ENCODE assay signal across 1 cellular context in genomic region chr14:81170104-81170828, GRCh38.
TF ChIP-seq lines count a peak whose summit lies in the region.

No MANE protein-coding gene starts in this region.

TF ChIP-seq in K562, 482 proteins besides CTCF, POLR2A, EP300 and RAD21 (continued from another document):
- TF ChIP-seq MAFK (IDR thresholded peaks at IDR 0.05; ENCODE audit: low read length) (peak; percentile 52; the same call in 1 of the 2 replicates), MAFF (IDR thresholded peaks at IDR 0.05; ENCODE audit: low read length) (peak; percentile 51; the same call in 1 of the 2 replicates), BRD4 (IDR thresholded peaks at IDR 0.05) (no peak), POLR2B (IDR thresholded peaks at IDR 0.05; ENCODE audit: low read depth, partially characterized antibody) (peak; percentile 66), PML (IDR thresholded peaks at IDR 0.05; ENCODE audit: low read length) (0 out of 2 replicates have a peak, but pooled peaks have one; percentile 36), JUND (IDR thresholded peaks at IDR 0.05; ENCODE audit: borderline replicate concordance, low read depth, low read length) (peak; percentile 85), JUND (tag; IDR thresholded peaks at IDR 0.05; ENCODE audit: borderline replicate concordance, low read depth, low read length) (peak; percentile 82; the same call in 2 of the 3 replicates), JUN (IDR thresholded peaks at IDR 0.05; ENCODE audit: borderline replicate concordance, low read depth, low read length) (peak; percentile 45; the same call in 1 of the 2 replicates), JUN (CRISPR knock-in tag; IDR thresholded peaks at IDR 0.05; ENCODE audit: borderline replicate concordance) (no peak), L3MBTL2 (IDR thresholded peaks at IDR 0.05) (peak; percentile 66; the same call in 1 of the 2 replicates), GTF2E2 (tag; IDR thresholded peaks at IDR 0.05) (no peak), PHF8 (IDR thresholded peaks at IDR 0.05; ENCODE audit: borderline replicate concordance, low read length) (peak; percentile 77), NFIC (IDR thresholded peaks at IDR 0.05) (0 out of 2 replicates have a peak, but pooled peaks have one; percentile 6), MYC (IDR thresholded peaks at IDR 0.05; ENCODE audit: low read depth, low read length) (peak; percentile 57), MYC (CRISPR knock-in tag; IDR thresholded peaks at IDR 0.05; ENCODE audit: borderline replicate concordance, low read depth) (no peak), ZNF316 (IDR thresholded peaks at IDR 0.05) (peak; percentile 34), C11orf30 (IDR thresholded peaks at IDR 0.05; ENCODE audit: low read depth) (peak; percentile 56; the same call in 1 of the 2 replicates), ZNF224 (CRISPR knock-in tag; IDR thresholded peaks at IDR 0.05) (no peak), ZBTB17 (CRISPR knock-in tag; IDR thresholded peaks at IDR 0.05) (no peak), POLR2H (tag; IDR thresholded peaks at IDR 0.05; ENCODE audit: low read depth) (peak; percentile 57)
TF ChIP-seq in K562: peak in this region for 46.
